1 cellular context compared by ENCODE assay signal in the genomic region with DNA sequence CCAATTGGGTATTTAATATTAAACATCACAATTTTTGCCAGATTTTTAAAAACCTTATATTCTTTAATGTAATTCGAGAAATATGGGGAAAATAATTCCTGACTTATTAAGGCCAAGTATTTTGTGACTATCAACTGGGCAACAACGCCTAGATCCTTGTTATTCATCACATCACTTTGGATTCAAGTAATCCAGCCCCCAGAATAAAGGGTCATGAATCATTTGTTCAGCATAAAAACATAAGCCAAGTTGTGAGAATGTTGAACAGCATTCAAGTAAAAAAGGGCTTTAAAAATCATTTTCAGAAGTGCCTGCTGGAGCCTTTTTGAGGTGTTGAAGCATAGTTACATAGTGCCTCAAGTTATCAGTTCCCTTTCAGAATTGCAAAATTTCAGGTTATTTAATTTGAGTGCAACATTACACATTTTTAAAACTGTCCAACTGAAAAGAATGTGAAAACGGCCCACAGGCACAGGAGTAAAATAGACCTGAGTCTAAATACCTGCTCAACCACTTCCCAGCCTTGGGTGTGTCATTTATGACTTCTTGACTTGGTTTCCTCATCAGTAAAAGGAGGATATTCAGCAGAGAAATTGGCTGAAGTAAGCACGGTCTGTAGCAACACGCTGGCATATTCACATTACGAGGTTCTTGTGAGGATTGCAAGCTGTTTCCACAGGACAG.
TF ChIP-seq lines count a peak whose summit lies in the region.

No MANE protein-coding gene starts in this region.

TF ChIP-seq in A549, 52 proteins besides CTCF, POLR2A, EP300 and RAD21 (continued from another document):
- TF ChIP-seq, protein P1, sequence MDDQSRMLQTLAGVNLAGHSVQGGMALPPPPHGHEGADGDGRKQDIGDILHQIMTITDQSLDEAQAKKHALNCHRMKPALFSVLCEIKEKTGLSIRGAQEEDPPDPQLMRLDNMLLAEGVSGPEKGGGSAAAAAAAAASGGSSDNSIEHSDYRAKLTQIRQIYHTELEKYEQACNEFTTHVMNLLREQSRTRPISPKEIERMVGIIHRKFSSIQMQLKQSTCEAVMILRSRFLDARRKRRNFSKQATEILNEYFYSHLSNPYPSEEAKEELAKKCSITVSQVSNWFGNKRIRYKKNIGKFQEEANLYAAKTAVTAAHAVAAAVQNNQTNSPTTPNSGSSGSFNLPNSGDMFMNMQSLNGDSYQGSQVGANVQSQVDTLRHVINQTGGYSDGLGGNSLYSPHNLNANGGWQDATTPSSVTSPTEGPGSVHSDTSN (IDR thresholded peaks at IDR 0.05): no peak
- no peak for TF ChIP-seq HOXA7 (CRISPR knock-in tag; IDR thresholded peaks at IDR 0.05)
- no peak for TF ChIP-seq RCOR1 (IDR thresholded peaks at IDR 0.05; ENCODE audit: low read depth, low read length)
- TF ChIP-seq, protein P2, sequence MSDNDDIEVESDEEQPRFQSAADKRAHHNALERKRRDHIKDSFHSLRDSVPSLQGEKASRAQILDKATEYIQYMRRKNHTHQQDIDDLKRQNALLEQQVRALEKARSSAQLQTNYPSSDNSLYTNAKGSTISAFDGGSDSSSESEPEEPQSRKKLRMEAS (IDR thresholded peaks at IDR 0.05): no peak
- TF ChIP-seq CEBPB (IDR thresholded peaks at IDR 0.05): no peak
- no peak for TF ChIP-seq ZC3H11A (IDR thresholded peaks at IDR 0.05)
